ENCODE assay signal across 14 cellular contexts in genomic region chr14:21537088-21537424, GRCh38. TPM values are rescaled to one million over a fixed set of nuclear protein-coding genes. Genes with fewer than 3 reads are reported as not detected.
DNase-seq lines count a peak whose midpoint lies in the region; ATAC-seq and TF ChIP-seq lines count a peak whose summit lies in the region.
"Had no signal": no experiment of that assay in that cellular context is flagged by ENCODE, and none has a peak within 500 bp of the region (broad histone marks: within the 10 kb centered on the region; RNA-seq: fewer than 3 reads in every experiment).

No MANE protein-coding gene starts in this region.

- WGBS in right cardiac atrium, result 7% methylated on average over 3 of the region's 3 CpGs
- 17% methylated on average over 3 of the region's 3 CpGs for WGBS in esophagus muscularis mucosa

- H3K9me3 ChIP-seq in right atrium auricular region, result no peaks in the 10 kb centered on the region
- no peaks in the 10 kb centered on the region for H3K9me3 ChIP-seq in right cardiac atrium (ENCODE audit: control insufficient read depth, low read length)
- H3K9me3 ChIP-seq in esophagus muscularis mucosa, result no peaks in the 10 kb centered on the region
- H3K9me3 ChIP-seq: mucosa of descending colon, upper lobe of left lung had no signal

- H3K4me1 ChIP-seq in right atrium auricular region (peaks cover 0 to 10% of the 10 kb centered on the region in 2 donors), right cardiac atrium (ENCODE audit: control insufficient read depth, insufficient read depth, low read length) (no peaks in the 10 kb centered on the region), esophagus muscularis mucosa (peaks cover 7 to 15% (median 13%) of the 10 kb centered on the region in 4 donors)

- peak overlapping the region in 9 of 10 donors; percentile 17 to 71 (median 58) for H3K4me3 Mint-ChIP-seq in naive thymus-derived CD8-positive, alpha-beta T cell
- H3K4me3 Mint-ChIP-seq in type B pancreatic cell, result peak overlapping the region; percentile 84
- H3K4me3 Mint-ChIP-seq: activated CD8-positive, alpha-beta T cell treated with anti-CD3 and anti-CD28 coated beads for 36 hours had no signal

- no peak for TF ChIP-seq CTCF in right atrium auricular region (IDR thresholded peaks at IDR 0.05)
- TF ChIP-seq CTCF in esophagus muscularis mucosa (IDR thresholded peaks at IDR 0.05), result no peak
- TF ChIP-seq CTCF in type B pancreatic cell (conservative IDR thresholded peaks at IDR 0.05), result no peak
- TF ChIP-seq CTCF in GM10248 (IDR thresholded peaks at IDR 0.05; ENCODE audit: control extremely low read depth, extremely low read depth, low read depth, missing control alignments), result no peak

- H3K36me3 ChIP-seq in right atrium auricular region (no peaks in the 10 kb centered on the region), esophagus muscularis mucosa (no peaks in the 10 kb centered on the region)
- H3K36me3 ChIP-seq: upper lobe of left lung had no signal

- peak overlapping the region in 1 of 10 donors; percentile 10 for H3K27ac Mint-ChIP-seq in naive thymus-derived CD8-positive, alpha-beta T cell
- no peak overlapping the region for H3K27ac Mint-ChIP-seq in type B pancreatic cell
- H3K27ac Mint-ChIP-seq: activated CD8-positive, alpha-beta T cell treated with anti-CD3 and anti-CD28 coated beads for 36 hours had no signal

- H3K27ac ChIP-seq in right atrium auricular region, result no peak overlapping the region
- no peak overlapping the region for H3K27ac ChIP-seq in right cardiac atrium (ENCODE audit: low read length)
- H3K27ac ChIP-seq in esophagus muscularis mucosa (replicated peaks in 1 of 4), result no peak overlapping the region
- H3K27ac ChIP-seq: upper lobe of left lung had no signal

- no peak for TF ChIP-seq EP300 in esophagus muscularis mucosa (IDR thresholded peaks at IDR 0.05)

- peak overlapping the region; percentile 17 to 42 for H3K4me3 ChIP-seq in right atrium auricular region
- H3K4me3 ChIP-seq in right cardiac atrium (ENCODE audit: low read length), result no peak overlapping the region
- H3K4me3 ChIP-seq in esophagus muscularis mucosa, result peak overlapping the region; percentile 39 to 58 (median 42)
- H3K4me3 ChIP-seq: mucosa of descending colon had no signal

- no peak for ATAC-seq in right cardiac atrium
- ATAC-seq in naive thymus-derived CD8-positive, alpha-beta T cell, result no peak
- ATAC-seq in HG02840 (IDR thresholded peaks at IDR 0.05; ENCODE audit: low FRiP score, unreplicated experiment), result no peak
- ATAC-seq: activated CD8-positive, alpha-beta T cell treated with anti-CD3 and anti-CD28 coated beads for 36 hours; mucosa of descending colon had no signal

- no peak for DNase-seq in right atrium auricular region (ENCODE audit: low spot score)
- DNase-seq in right cardiac atrium, result no peak
- no peak for DNase-seq in esophagus muscularis mucosa (ENCODE audit: extremely low spot score)
- no peak for DNase-seq in naive thymus-derived CD8-positive, alpha-beta T cell
- no peak for DNase-seq in type B pancreatic cell (ENCODE audit: extremely low spot score, unreplicated experiment)
- no peak for DNase-seq in GM19240 (ENCODE audit: insufficient read length, low spot score)
- DNase-seq in GM10248 (ENCODE audit: extremely low spot score), result no peak
- DNase-seq: activated CD8-positive, alpha-beta T cell treated with anti-CD3 and anti-CD28 coated beads for 36 hours; amniotic stem cell; mucosa of descending colon; stimulated activated CD4-positive, alpha-beta T cell treated with anti-CD3 and anti-CD28 coated beads, Interleukin-4, amount 100 ng/mL, for 24 hours; upper lobe of left lung had no signal

- CTCF ChIA-PET in GM10248 (lab: Yijun Ruan, JAX), result interaction anchor here (1.0 to 1.2 kb wide), 2 partner anchors 8 to 16 kb away, joined by 3 read pairs; no protein-coding TSS in a partner anchor

- peaks cover 5 to 14% (median 9%) of the 10 kb centered on the region in 4 donors for H3K4me1 Mint-ChIP-seq in naive thymus-derived CD8-positive, alpha-beta T cell
- H3K4me1 Mint-ChIP-seq in type B pancreatic cell (ENCODE audit: unreplicated experiment), result peaks cover 34% of the 10 kb centered on the region

- peaks cover 0 to 5% (median 0%) of the 10 kb centered on the region in 3 donors for H3K36me3 Mint-ChIP-seq in naive thymus-derived CD8-positive, alpha-beta T cell
- H3K36me3 Mint-ChIP-seq in type B pancreatic cell, result no peaks in the 10 kb centered on the region

- H3K9me3 Mint-ChIP-seq in naive thymus-derived CD8-positive, alpha-beta T cell, result no peaks in the 10 kb centered on the region
- H3K9me3 Mint-ChIP-seq in type B pancreatic cell, result no peaks in the 10 kb centered on the region
- H3K9me3 Mint-ChIP-seq: activated CD8-positive, alpha-beta T cell treated with anti-CD3 and anti-CD28 coated beads for 36 hours had no signal

- POLR2A ChIA-PET in naive thymus-derived CD8-positive, alpha-beta T cell (lab: Charles Lee), result no interaction called here
- POLR2A ChIA-PET in GM10248 (lab: Yijun Ruan, JAX), result no interaction called here

- H3K27me3 ChIP-seq in right atrium auricular region (peaks cover 3 to 15% of the 10 kb centered on the region in 2 donors), right cardiac atrium (ENCODE audit: control insufficient read depth, insufficient read depth) (no peaks in the 10 kb centered on the region), esophagus muscularis mucosa (peaks cover 0 to 75% (median 11%) of the 10 kb centered on the region in 4 donors)

- no peak for TF ChIP-seq POLR2A in esophagus muscularis mucosa (IDR thresholded peaks at IDR 0.05; ENCODE audit: low read depth)

- H3K27me3 Mint-ChIP-seq in naive thymus-derived CD8-positive, alpha-beta T cell, result peaks cover 25 to 54% (median 45%) of the 10 kb centered on the region in 5 donors
- H3K27me3 Mint-ChIP-seq in type B pancreatic cell, result peaks cover 44% of the 10 kb centered on the region

- intact Hi-C loops in right cardiac atrium (cut with DNase I), result no loop called here
- intact Hi-C loops in esophagus muscularis mucosa (cut with DNase I), result no loop called here

RNA-seq across cellular contexts. Expression of gene SALL2, which starts 10.9 kb away (rescaled TPM):
- total RNA-seq in right atrium auricular region, result 10 to 100 TPM in 1 of 2 donors, 1 to 10 TPM in 1; 4.9 to 15.7 TPM
- 10 to 100 TPM in 3 of 4 donors, 1 to 10 TPM in 1; 6.8 to 16.1 (median 12.0) TPM for total RNA-seq in right cardiac atrium
- polyA plus RNA-seq in right cardiac atrium, result 4.0 TPM
- total RNA-seq in esophagus muscularis mucosa, result 10 to 100 TPM in 3 of 4 donors, 1 to 10 TPM in 1; 8.3 to 21.6 (median 15.2) TPM
- 1 to 10 TPM; 6.2 to 6.7 TPM for total RNA-seq in naive thymus-derived CD8-positive, alpha-beta T cell
- polyA plus RNA-seq in naive thymus-derived CD8-positive, alpha-beta T cell, result 1 to 10 TPM; 2.5 to 3.8 (median 2.5) TPM
- total RNA-seq in type B pancreatic cell (ENCODE audit: low replicate concordance), result 16.2 and 75.8 TPM in 2 replicates

RNA-seq across cellular contexts. Expression of gene METTL3, which starts 25.9 kb away (rescaled TPM):
- total RNA-seq in right atrium auricular region, result 10 to 100 TPM; 25.1 to 27.4 TPM
- total RNA-seq in right cardiac atrium, result 10 to 100 TPM; 25.8 to 30.3 (median 28.1) TPM
- 25.5 TPM for polyA plus RNA-seq in right cardiac atrium
- total RNA-seq in esophagus muscularis mucosa, result 10 to 100 TPM; 40.6 to 64.4 (median 48.0) TPM
- 100 to 1,000 TPM; 113 to 116 TPM for total RNA-seq in naive thymus-derived CD8-positive, alpha-beta T cell
- polyA plus RNA-seq in naive thymus-derived CD8-positive, alpha-beta T cell, result 10 to 100 TPM; 12.4 to 24.5 (median 20.5) TPM
- total RNA-seq in type B pancreatic cell (ENCODE audit: low replicate concordance), result 50.2 and 68.6 TPM in 2 replicates

RNA-seq across cellular contexts. Expression of gene OR10G3, which starts 42.8 kb away (rescaled TPM):
- total RNA-seq in right atrium auricular region (not detected), right cardiac atrium (not detected), esophagus muscularis mucosa (not detected), type B pancreatic cell (ENCODE audit: low replicate concordance) (not detected in 2 replicates)
- not detected for polyA plus RNA-seq in right cardiac atrium
- not detected for total RNA-seq in naive thymus-derived CD8-positive, alpha-beta T cell
- not detected for polyA plus RNA-seq in naive thymus-derived CD8-positive, alpha-beta T cell
- total RNA-seq: activated CD8-positive, alpha-beta T cell treated with anti-CD3 and anti-CD28 coated beads for 36 hours; M059J; mucosa of descending colon; upper lobe of left lung had no signal
